ENCODE assay signal across 29 cellular contexts in the genomic region with DNA sequence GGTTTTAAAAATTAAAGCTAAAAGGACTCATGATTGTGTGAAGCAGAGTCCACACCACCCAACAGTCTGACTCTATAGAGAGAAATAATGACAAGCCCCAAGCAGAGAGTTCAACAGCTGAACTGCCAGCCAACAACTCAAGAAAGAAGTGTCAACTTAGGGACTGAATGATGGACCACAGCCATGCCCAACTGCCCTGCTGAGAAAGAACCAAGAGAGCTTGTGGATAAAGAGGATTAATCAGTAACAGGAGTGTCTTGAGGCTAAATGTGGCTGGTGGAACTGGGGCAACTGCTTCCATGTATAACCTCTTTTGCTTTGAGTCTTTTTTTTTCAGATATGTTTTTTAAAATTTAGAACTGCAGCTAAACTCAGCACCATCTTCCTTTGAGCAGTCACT.
"Had no signal": no experiment of that assay in that cellular context is flagged by ENCODE, and none has a peak within 500 bp of the region (broad histone marks: within the 10 kb centered on the region; RNA-seq: fewer than 3 reads in every experiment).

No MANE protein-coding gene starts in this region.

- DNase-seq: naive B cell; naive thymus-derived CD8-positive, alpha-beta T cell; nephron progenitor cell; nucleus accumbens; right cardiac atrium; right lobe of liver; sigmoid colon; spleen; stimulated activated CD4-positive, alpha-beta T cell treated with anti-CD3 and anti-CD28 coated beads, Interleukin-12 subunit alpha, Interleukin-12 subunit beta, amount 100 ng/mL, for 4 hours; stimulated activated CD4-positive, alpha-beta T cell treated with anti-CD3 and anti-CD28 coated beads, Interleukin-1b, Interleukin-23, amount 100 ng/mL, for 48 hours; stimulated activated CD4-positive, alpha-beta T cell treated with anti-CD3 and anti-CD28 coated beads, Interleukin-4, amount 100 ng/mL, for 1 hour; stimulated activated CD4-positive, alpha-beta T cell treated with anti-CD3 and anti-CD28 coated beads, Interleukin-4, amount 100 ng/mL, for 4 hours; stimulated activated CD8-positive, alpha-beta memory T cell treated with anti-CD3 and anti-CD28 coated beads, Interleukin-4, amount 100 ng/mL, for 48 hours; stimulated activated naive CD4-positive, alpha-beta T cell; stimulated activated naive CD8-positive, alpha-beta T cell treated with anti-CD3 and anti-CD28 coated beads, Interleukin-15, amount 100 ng/mL, for 72 hours; stimulated activated naive CD8-positive, alpha-beta T cell treated with anti-CD3 and anti-CD28 coated beads, Interleukin-15, Interleukin-2, amounts not matched to agents 100 U/mL and 50 U/mL, for 24 hours; substantia nigra; testis; tibial artery; transverse colon; upper lobe of right lung; uterus had no signal

- H3K79me2 ChIP-seq: parathyroid adenoma had no signal

- ATAC-seq: naive thymus-derived CD8-positive, alpha-beta T cell; right cardiac atrium; right lobe of liver; stimulated activated memory B cell treated with anti-CD40 and anti-IgM and Interleukin-4, amounts not matched to agents 10 μg/mL and 1 μg/mL and 100 μg/mL, for 72 hours; stimulated activated naive CD8-positive, alpha-beta T cell treated with anti-CD3 and anti-CD28 coated beads, Interleukin-15, amount 100 ng/mL, for 72 hours; stimulated activated naive CD8-positive, alpha-beta T cell treated with anti-CD3 and anti-CD28 coated beads, Interleukin-15, Interleukin-2, amounts not matched to agents 100 U/mL and 50 U/mL, for 24 hours; upper lobe of right lung had no signal

- H2AFZ ChIP-seq: parathyroid adenoma had no signal

- H3K27ac ChIP-seq: neutrophil, parathyroid adenoma, prostate gland, right lobe of liver, sigmoid colon, skin epidermis, spleen, suprapubic skin, testis, tibial artery, transverse colon, upper lobe of right lung, uterus had no signal

- H3K9me3 ChIP-seq: neutrophil, prostate gland, suprapubic skin, testis, upper lobe of right lung, uterus had no signal

- H3K4me1 ChIP-seq: parathyroid adenoma, prostate gland, right lobe of liver, sigmoid colon, spleen, tibial artery, upper lobe of right lung, uterus had no signal

- H3K4me3 ChIP-seq: prostate gland, right lobe of liver, sigmoid colon, skin epidermis, smooth muscle cell, spleen, suprapubic skin, testis, tibial artery, transverse colon, upper lobe of right lung, uterus had no signal

- H3K4me2 ChIP-seq: smooth muscle cell had no signal

- H3K27me3 ChIP-seq: neutrophil, right lobe of liver, sigmoid colon, spleen, suprapubic skin, testis, tibial artery, transverse colon, upper lobe of right lung, uterus had no signal

- H3K36me3 ChIP-seq: neutrophil, prostate gland, right lobe of liver, sigmoid colon, spleen, suprapubic skin, tibial artery, transverse colon, upper lobe of right lung, uterus had no signal

- H3K9ac ChIP-seq: parathyroid adenoma had no signal
